In the genomic region with DNA sequence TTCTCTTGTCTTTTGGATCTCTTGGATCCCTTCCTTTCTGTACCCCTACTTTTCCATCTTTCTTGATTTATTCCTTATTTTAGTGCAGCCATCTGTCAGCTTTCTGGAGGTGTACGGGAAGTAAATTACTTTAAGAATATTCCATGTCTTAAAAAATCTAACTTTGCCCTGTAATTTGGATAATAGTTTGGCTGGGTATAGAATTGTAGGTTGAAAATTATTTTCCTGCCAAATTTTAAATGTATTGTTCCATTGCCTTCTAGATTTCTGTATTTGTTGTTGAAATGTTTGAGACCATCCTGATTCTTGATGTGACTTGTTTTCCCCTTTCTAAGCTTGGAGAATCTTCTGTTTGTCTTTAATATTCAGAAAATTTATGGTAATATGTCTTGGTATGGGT, we compare ENCODE assay signal across 20 cellular contexts. TPM values are rescaled to one million over a fixed set of nuclear protein-coding genes. Genes with fewer than 3 reads are reported as not detected.
DNase-seq lines count a peak whose midpoint lies in the region; ATAC-seq and TF ChIP-seq lines count a peak whose summit lies in the region.
"Had no signal": no experiment of that assay in that cellular context is flagged by ENCODE, and none has a peak within 500 bp of the region (broad histone marks: within the 10 kb centered on the region; RNA-seq: fewer than 3 reads in every experiment).

No MANE protein-coding gene starts in this region.

- peaks cover 49% of the 10 kb centered on the region for H3K4me1 Mint-ChIP-seq in activated naive CD4-positive, alpha-beta T cell treated with anti-CD3 and anti-CD28 coated beads, Interleukin-2, amount 10 ng/mL, durations not matched to agents 7 days and 5 days
- peaks cover 50% of the 10 kb centered on the region for H3K4me1 Mint-ChIP-seq in activated naive CD4-positive, alpha-beta T cell treated with anti-CD3 and anti-CD28 coated beads for 36 hours (ENCODE audit: low read depth)
- H3K4me1 Mint-ChIP-seq in T-helper 17 cell (peaks cover 33% of the 10 kb centered on the region), endodermal cell (peaks cover 12% of the 10 kb centered on the region)

- H3K27me3 ChIP-seq in endodermal cell (ENCODE audit: control insufficient read depth, insufficient read depth, low read length, poor library complexity, severe bottlenecking) (no peaks in the 10 kb centered on the region), skeletal muscle satellite cell (ENCODE audit: control insufficient read depth, insufficient read depth, low read length) (no peaks in the 10 kb centered on the region)
- H3K27me3 ChIP-seq: colonic mucosa, right atrium auricular region, SJSA1, upper lobe of left lung had no signal

- H3K4me3 Mint-ChIP-seq in activated naive CD4-positive, alpha-beta T cell treated with anti-CD3 and anti-CD28 coated beads, Interleukin-2, amount 10 ng/mL, durations not matched to agents 7 days and 5 days, result peak overlapping the region; percentile 16
- H3K4me3 Mint-ChIP-seq in activated naive CD4-positive, alpha-beta T cell treated with anti-CD3 and anti-CD28 coated beads for 36 hours, result no peak overlapping the region
- H3K4me3 Mint-ChIP-seq in T-helper 17 cell, result no peak overlapping the region
- H3K4me3 Mint-ChIP-seq in endodermal cell, result no peak overlapping the region

- peaks cover 36% of the 10 kb centered on the region for H3K36me3 Mint-ChIP-seq in activated naive CD4-positive, alpha-beta T cell treated with anti-CD3 and anti-CD28 coated beads, Interleukin-2, amount 10 ng/mL, durations not matched to agents 7 days and 5 days
- H3K36me3 Mint-ChIP-seq in activated naive CD4-positive, alpha-beta T cell treated with anti-CD3 and anti-CD28 coated beads for 36 hours (ENCODE audit: low read depth), result peaks cover 21% of the 10 kb centered on the region
- H3K36me3 Mint-ChIP-seq in T-helper 17 cell (ENCODE audit: low read depth) (peaks cover 2% of the 10 kb centered on the region), endodermal cell (ENCODE audit: low read depth) (peaks cover 30% of the 10 kb centered on the region)

- H3K27ac Mint-ChIP-seq in activated naive CD4-positive, alpha-beta T cell treated with anti-CD3 and anti-CD28 coated beads, Interleukin-2, amount 10 ng/mL, durations not matched to agents 7 days and 5 days, result peak overlapping the region; percentile 74
- no peak overlapping the region for H3K27ac Mint-ChIP-seq in activated naive CD4-positive, alpha-beta T cell treated with anti-CD3 and anti-CD28 coated beads for 36 hours
- H3K27ac Mint-ChIP-seq in T-helper 17 cell (peak overlapping the region; percentile 81), endodermal cell (no peak overlapping the region)

- no peak overlapping the region for H3K9ac ChIP-seq in endodermal cell (ENCODE audit: extremely low read depth, low read length, poor library complexity, severe bottlenecking)
- H3K9ac ChIP-seq in skeletal muscle satellite cell (ENCODE audit: low read depth, low read length), result no peak overlapping the region

- H3K4me3 ChIP-seq in endodermal cell (ENCODE audit: low read length) (peak overlapping the region; percentile 89), skeletal muscle satellite cell (ENCODE audit: low read length) (peak overlapping the region; percentile 8)
- H3K4me3 ChIP-seq: colonic mucosa, PC-9, right atrium auricular region, SJSA1 had no signal

- no peaks in the 10 kb centered on the region for H3K27me3 Mint-ChIP-seq in activated naive CD4-positive, alpha-beta T cell treated with anti-CD3 and anti-CD28 coated beads, Interleukin-2, amount 10 ng/mL, durations not matched to agents 7 days and 5 days
- H3K27me3 Mint-ChIP-seq in activated naive CD4-positive, alpha-beta T cell treated with anti-CD3 and anti-CD28 coated beads for 36 hours (ENCODE audit: low read depth), result no peaks in the 10 kb centered on the region
- no peaks in the 10 kb centered on the region for H3K27me3 Mint-ChIP-seq in T-helper 17 cell
- no peaks in the 10 kb centered on the region for H3K27me3 Mint-ChIP-seq in endodermal cell (ENCODE audit: insufficient read depth)

- WGBS in endodermal cell (ENCODE audit: insufficient coverage in 1 of 2, insufficient read length in 1 of 2), 2 experiments, result 100% methylated on average over 1 of the region's 1 CpG; no CpG with 5 or more reads in 1 of the 2 experiments

- H3K9me3 ChIP-seq in T-helper 17 cell (ENCODE audit: control insufficient read depth, low read length, poor library complexity, severe bottlenecking) (no peaks in the 10 kb centered on the region), endodermal cell (ENCODE audit: control insufficient read depth, low read length) (peaks cover 14% of the 10 kb centered on the region), skeletal muscle satellite cell (replicated peaks; ENCODE audit: low read length) (peaks cover 8% of the 10 kb centered on the region)
- H3K9me3 ChIP-seq: colonic mucosa had no signal

- CTCF ChIA-PET in activated naive CD4-positive, alpha-beta T cell treated with anti-CD3 and anti-CD28 coated beads, Interleukin-2, amount 10 ng/mL, durations not matched to agents 7 days and 5 days (lab: Charles Lee), result no interaction called here
- CTCF ChIA-PET in activated naive CD4-positive, alpha-beta T cell treated with anti-CD3 and anti-CD28 coated beads for 36 hours (lab: Charles Lee), result interaction anchor here (0.6 kb wide), 1 partner anchor 226 kb away, joined by 3 read pairs; no protein-coding TSS in a partner anchor

- H3K4me1 ChIP-seq in endodermal cell (ENCODE audit: control insufficient read depth, insufficient read depth, low read length), result no peaks in the 10 kb centered on the region
- peaks cover 14% of the 10 kb centered on the region for H3K4me1 ChIP-seq in skeletal muscle satellite cell (ENCODE audit: control insufficient read depth, insufficient read depth, low read length)
- H3K4me1 ChIP-seq: colonic mucosa had no signal

- H3K4me2 ChIP-seq in skeletal muscle satellite cell (ENCODE audit: low read length), result no peak overlapping the region

- no peak for DNase-seq in activated naive CD4-positive, alpha-beta T cell treated with anti-CD3 and anti-CD28 coated beads, Interleukin-2, amount 10 ng/mL, durations not matched to agents 7 days and 5 days
- DNase-seq in activated naive CD4-positive, alpha-beta T cell treated with anti-CD3 and anti-CD28 coated beads for 36 hours, result no peak
- DNase-seq in T-helper 17 cell (no peak), endodermal cell (no peak), NCI-H748 (lab: John Stamatoyannopoulos, UW; ENCODE audit: unreplicated experiment) (no peak), NCI-H1417 (lab: John Stamatoyannopoulos, UW) (no peak)
- DNase-seq: activated CD4-positive, alpha-beta T cell treated with anti-CD3 and anti-CD28 coated beads, Interleukin-2, amount 50 U/mL, for 1 hour; colonic mucosa; EL; hypothalamus; mesendoderm; NCI-H1694; PC-9; stimulated activated CD4-positive, alpha-beta T cell treated with anti-CD3 and anti-CD28 coated beads, Interleukin-15, amount 100 ng/mL, for 24 hours; stimulated activated naive CD4-positive, alpha-beta T cell treated with Interleukin-2 at 50 U/mL for 16 hours; upper lobe of left lung had no signal

- peaks cover 12% of the 10 kb centered on the region for H3K9me3 Mint-ChIP-seq in activated naive CD4-positive, alpha-beta T cell treated with anti-CD3 and anti-CD28 coated beads, Interleukin-2, amount 10 ng/mL, durations not matched to agents 7 days and 5 days
- peaks cover 10% of the 10 kb centered on the region for H3K9me3 Mint-ChIP-seq in activated naive CD4-positive, alpha-beta T cell treated with anti-CD3 and anti-CD28 coated beads for 36 hours
- H3K9me3 Mint-ChIP-seq in endodermal cell, result peaks cover 8% of the 10 kb centered on the region

- intact Hi-C loops in activated naive CD4-positive, alpha-beta T cell treated with anti-CD3 and anti-CD28 coated beads for 36 hours (cut with micrococcal nuclease), result no loop called here

- H3K36me3 ChIP-seq in endodermal cell (ENCODE audit: control insufficient read depth, insufficient read depth, low read length), result peaks cover 29% of the 10 kb centered on the region
- peaks cover 18% of the 10 kb centered on the region for H3K36me3 ChIP-seq in skeletal muscle satellite cell (ENCODE audit: insufficient read depth, low read length)
- H3K36me3 ChIP-seq: colonic mucosa, right atrium auricular region had no signal

- no peak for ATAC-seq in T-helper 17 cell
- ATAC-seq in GM18867 (IDR thresholded peaks at IDR 0.05; ENCODE audit: unreplicated experiment), result no peak

- no peak for TF ChIP-seq CTCF in endodermal cell (conservative IDR thresholded peaks at IDR 0.05)

- H3K27ac ChIP-seq in endodermal cell (ENCODE audit: low read depth, low read length), result no peak overlapping the region
- H3K27ac ChIP-seq: colonic mucosa, PC-9, right atrium auricular region, SJSA1, upper lobe of left lung had no signal

RNA-seq across cellular contexts. Expression of a gene that starts 2.1 kb away (rescaled TPM):
- total RNA-seq in activated naive CD4-positive, alpha-beta T cell treated with anti-CD3 and anti-CD28 coated beads for 36 hours, result 10 to 100 TPM; 28.7 to 31.3 TPM
- total RNA-seq in T-helper 17 cell (10 to 100 TPM; 28.7 to 31.2 TPM), endodermal cell (10 to 100 TPM; 39.2 to 43.5 TPM)
- 46.2 TPM for polyA plus RNA-seq in endodermal cell (2013, experiment 1 of 2)
- 46.4 TPM for polyA plus RNA-seq in endodermal cell (2013, experiment 2 of 2)
- total RNA-seq in skeletal muscle satellite cell (2012; rRNA removed), result 29.2 and 33.0 TPM in 2 replicates

RNA-seq across cellular contexts. Expression of a gene that starts 11.8 kb away (rescaled TPM):
- total RNA-seq in activated naive CD4-positive, alpha-beta T cell treated with anti-CD3 and anti-CD28 coated beads for 36 hours, result 100 to 1,000 TPM; 237 to 238 TPM
- 10 to 100 TPM; 14.7 to 20.6 TPM for total RNA-seq in T-helper 17 cell
- 100 to 1,000 TPM; 132 to 143 TPM for total RNA-seq in endodermal cell
- polyA plus RNA-seq in endodermal cell (2013, experiment 1 of 2), result 105 TPM
- polyA plus RNA-seq in endodermal cell (2013, experiment 2 of 2), result 82.2 TPM
- 84.5 and 119 TPM in 2 replicates for total RNA-seq in skeletal muscle satellite cell (2012; rRNA removed)

RNA-seq across cellular contexts. Expression of a gene that starts 45.6 kb away (rescaled TPM):
- 10 to 100 TPM; 43.4 to 46.0 TPM for total RNA-seq in activated naive CD4-positive, alpha-beta T cell treated with anti-CD3 and anti-CD28 coated beads for 36 hours
- total RNA-seq in T-helper 17 cell, result 10 to 100 TPM; 49.3 to 51.8 TPM
- 10 to 100 TPM; 45.7 to 46.1 TPM for total RNA-seq in endodermal cell
- 43.6 TPM for polyA plus RNA-seq in endodermal cell (2013, experiment 1 of 2)
- 40.0 TPM for polyA plus RNA-seq in endodermal cell (2013, experiment 2 of 2)
- 39.3 and 47.2 TPM in 2 replicates for total RNA-seq in skeletal muscle satellite cell (2012; rRNA removed)

RNA-seq across cellular contexts. Expression of a gene that starts 49.4 kb away (rescaled TPM):
- total RNA-seq in activated naive CD4-positive, alpha-beta T cell treated with anti-CD3 and anti-CD28 coated beads for 36 hours, result 10 to 100 TPM; 20.3 to 21.0 TPM
- total RNA-seq in T-helper 17 cell, result 10 to 100 TPM; 27.4 to 31.6 TPM
- 10 to 100 TPM; 31.1 to 33.6 TPM for total RNA-seq in endodermal cell
- polyA plus RNA-seq in endodermal cell (2013, experiment 1 of 2), result 18.8 TPM
- 17.6 TPM for polyA plus RNA-seq in endodermal cell (2013, experiment 2 of 2)
- total RNA-seq in skeletal muscle satellite cell (2012; rRNA removed), result 22.6 and 22.9 TPM in 2 replicates

Comparison
In these comparisons a context has a peak if more than half of its experiments do, and no peak if none do; other contexts are left out.
1. H3K27ac Mint-ChIP-seq: peak in activated naive CD4-positive, alpha-beta T cell treated with anti-CD3 and anti-CD28 coated beads, Interleukin-2, amount 10 ng/mL, durations not matched to agents 7 days and 5 days (single experiment) and T-helper 17 cell (single experiment); none in activated naive CD4-positive, alpha-beta T cell treated with anti-CD3 and anti-CD28 coated beads for 36 hours (single experiment) and endodermal cell (single experiment).
2. RNA of a gene that starts 11.8 kb away (total RNA-seq): 237 to 238 TPM in activated naive CD4-positive, alpha-beta T cell treated with anti-CD3 and anti-CD28 coated beads for 36 hours and 132 to 143 TPM in endodermal cell; 14.7 to 20.6 TPM in T-helper 17 cell; every median in the first group is over 4 times any median in the second.